8 cellular contexts compared by ENCODE assay signal in genomic region chr11:111871693-111872161, GRCh38. TPM values are rescaled to one million over a fixed set of nuclear protein-coding genes. Genes with fewer than 3 reads are reported as not detected.
A peak's percentile ranks its signal among the peaks of the same experiment; 100 is the strongest.
DNase-seq lines count a peak whose midpoint lies in the region; ATAC-seq and TF ChIP-seq lines count a peak whose summit lies in the region.

No MANE protein-coding gene starts in this region.

- H3K4me1 Mint-ChIP-seq in endothelial cell (ENCODE audit: unreplicated experiment) (peaks cover 5% of the 10 kb centered on the region), neural progenitor cell (peaks cover 19% of the 10 kb centered on the region)

- peak overlapping the region; percentile 86 for H3K4me2 ChIP-seq in neural progenitor cell

- peak overlapping the region; percentile 80 for H2AFZ ChIP-seq in neural progenitor cell (replicated peaks)

- H3K9me3 Mint-ChIP-seq in endothelial cell (ENCODE audit: unreplicated experiment) (no peaks in the 10 kb centered on the region), neural progenitor cell (no peaks in the 10 kb centered on the region)

- H3K4me3 Mint-ChIP-seq in endothelial cell (ENCODE audit: unreplicated experiment), result peak overlapping the region; percentile 90
- H3K4me3 Mint-ChIP-seq in neural progenitor cell, result peak overlapping the region; percentile 96

- DNase-seq in GM20000 (ENCODE audit: low spot score) (peak; percentile 20), Peyer's patch (no peak), endothelial cell (ENCODE audit: low spot score) (no peak), neural progenitor cell (ENCODE audit: low spot score) (no peak), DMS114 treated with DMSO at 0.1 percent for 48 hours (lab: John Stamatoyannopoulos, UW; ENCODE audit: unreplicated experiment) (no peak)

- H3K27ac Mint-ChIP-seq in endothelial cell (ENCODE audit: unreplicated experiment), result peak overlapping the region; percentile 53
- H3K27ac Mint-ChIP-seq in neural progenitor cell, result peak overlapping the region; percentile 88

- peaks cover 0 to 20% (median 0%) of the 10 kb centered on the region in 3 donors for H3K36me3 ChIP-seq in Peyer's patch
- peaks cover 7% of the 10 kb centered on the region for H3K36me3 ChIP-seq in neural progenitor cell

- no peak for TF ChIP-seq POLR2A in Peyer's patch (IDR thresholded peaks at IDR 0.05)

- H3K36me3 Mint-ChIP-seq in endothelial cell (ENCODE audit: low read depth, unreplicated experiment), result peaks cover 12% of the 10 kb centered on the region
- peaks cover 11% of the 10 kb centered on the region for H3K36me3 Mint-ChIP-seq in neural progenitor cell

- H3K9me3 ChIP-seq in Peyer's patch (no peaks in the 10 kb centered on the region), neural progenitor cell (ENCODE audit: low read depth) (no peaks in the 10 kb centered on the region)

- H3K27ac ChIP-seq in Peyer's patch (peak overlapping the region; percentile 84 to 93 (median 88)), neural progenitor cell (no peak overlapping the region)

- H3K4me3 ChIP-seq in Peyer's patch (peak overlapping the region; percentile 67 to 100 (median 82)), neural progenitor cell (peak overlapping the region; percentile 85)

- no peaks in the 10 kb centered on the region for H4K20me1 ChIP-seq in neural progenitor cell (ENCODE audit: low read depth)

- TF ChIP-seq CTCF in GM20000 (IDR thresholded peaks at IDR 0.05; ENCODE audit: extremely low read depth, missing control alignments) (no peak), Peyer's patch (IDR thresholded peaks at IDR 0.05) (no peak), endothelial cell (IDR thresholded peaks at IDR 0.05; ENCODE audit: unreplicated experiment) (no peak), neural progenitor cell (IDR thresholded peaks at IDR 0.05) (no peak)

- H3K27me3 Mint-ChIP-seq in endothelial cell (ENCODE audit: unreplicated experiment) (peaks cover 2% of the 10 kb centered on the region), neural progenitor cell (ENCODE audit: insufficient read depth, low read depth) (peaks cover 5% of the 10 kb centered on the region)

- ATAC-seq in esophagus mucosa, result no peak
- ATAC-seq in HG03442 (IDR thresholded peaks at IDR 0.05; ENCODE audit: unreplicated experiment), result no peak
- ATAC-seq in HG02981 (IDR thresholded peaks at IDR 0.05; ENCODE audit: unreplicated experiment), result no peak

- peaks cover 18% of the 10 kb centered on the region for H3F3A ChIP-seq in neural progenitor cell (ENCODE audit: low read depth)

- no peaks in the 10 kb centered on the region for H3K27me3 ChIP-seq in Peyer's patch
- H3K27me3 ChIP-seq in neural progenitor cell, result no peaks in the 10 kb centered on the region

- H3K9ac ChIP-seq in neural progenitor cell, result peak overlapping the region; percentile 49

- peaks cover 7% of the 10 kb centered on the region for H3K79me2 ChIP-seq in neural progenitor cell (ENCODE audit: low read depth)

- H3K4me1 ChIP-seq in Peyer's patch (peaks cover 0 to 14% (median 0%) of the 10 kb centered on the region in 4 donors), neural progenitor cell (no peaks in the 10 kb centered on the region)

RNA-seq across cellular contexts. Expression of gene ALG9, which starts 0.3 kb away (rescaled TPM):
- total RNA-seq in Peyer's patch (10 to 100 TPM; 14.0 to 32.4 (median 31.7) TPM), endothelial cell (ENCODE audit: unreplicated experiment) (35.8 TPM), neural progenitor cell (ENCODE audit: low replicate concordance) (36.9 and 39.5 TPM in 2 replicates), esophagus mucosa (20.7 TPM)

RNA-seq across cellular contexts. Expression of gene FDXACB1, which starts 7.2 kb away (rescaled TPM):
- total RNA-seq in Peyer's patch (1 to 10 TPM in 2 of 4 donors, under 1 TPM in 2; 0.53 to 1.7 (median 1.1) TPM), endothelial cell (ENCODE audit: unreplicated experiment) (1.4 TPM), neural progenitor cell (ENCODE audit: low replicate concordance) (4.0 and 6.0 TPM in 2 replicates), esophagus mucosa (1.8 TPM)

RNA-seq across cellular contexts. Expression of gene CFAP68, which starts 7.6 kb away (rescaled TPM):
- 10 to 100 TPM in 3 of 4 donors, not detected in 1; 11.9 to 22.6 (median 16.0) TPM for total RNA-seq in Peyer's patch
- 35.6 TPM for total RNA-seq in endothelial cell (ENCODE audit: unreplicated experiment)
- total RNA-seq in neural progenitor cell (ENCODE audit: low replicate concordance), result 28.6 and 46.7 TPM in 2 replicates
- total RNA-seq in esophagus mucosa, result 22.5 TPM

RNA-seq across cellular contexts. Expression of gene CRYAB, which starts 39.8 kb away (rescaled TPM):
- total RNA-seq in Peyer's patch (10 to 100 TPM in 3 of 4 donors, 1 to 10 TPM in 1; 7.7 to 32.2 (median 14.9) TPM), endothelial cell (ENCODE audit: unreplicated experiment) (not detected), neural progenitor cell (ENCODE audit: low replicate concordance) (0.45 TPM in 1 of 2 replicates, not detected in the other), esophagus mucosa (19.6 TPM)

RNA-seq across cellular contexts. Expression of gene HSPB2, which starts 40.8 kb away (rescaled TPM):
- total RNA-seq in Peyer's patch (1 to 10 TPM in 1 of 4 donors, under 1 TPM in 1, not detected in 2; 0.94 to 2.5 TPM), endothelial cell (ENCODE audit: unreplicated experiment) (not detected), neural progenitor cell (ENCODE audit: low replicate concordance) (not detected in 2 replicates), esophagus mucosa (0.32 TPM)
